ENCODE assay signal across 1 cellular context in the genomic region with DNA sequence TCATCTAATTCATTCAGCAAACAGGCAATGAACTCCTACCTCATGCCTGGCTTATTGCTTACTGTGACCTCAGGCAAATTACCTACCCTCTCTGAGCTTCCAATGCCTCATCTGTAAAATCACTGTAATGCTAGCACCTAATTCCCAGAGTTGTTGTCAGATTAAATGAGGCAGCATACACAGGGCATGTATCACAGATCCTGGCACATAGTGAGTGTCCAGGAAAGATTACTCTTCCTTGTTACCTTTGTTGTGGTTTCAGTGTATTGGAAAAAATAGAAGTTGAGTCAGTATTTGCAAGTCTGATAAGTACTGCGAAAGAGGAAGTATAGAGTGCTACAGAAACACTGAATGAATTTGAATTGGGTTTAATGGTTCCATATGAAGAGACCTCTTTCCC.
TF ChIP-seq lines count a peak whose summit lies in the region.

No MANE protein-coding gene starts in this region.

TF ChIP-seq in H1, 55 proteins besides CTCF, POLR2A, EP300 and RAD21:
- no peak for TF ChIP-seq CHD1 (IDR thresholded peaks at IDR 0.05; ENCODE audit: low read depth, low read length)
- no peak for TF ChIP-seq RBBP5 (IDR thresholded peaks at IDR 0.05; ENCODE audit: borderline replicate concordance, low read depth, low read length)
- no peak for TF ChIP-seq BCL11A (IDR thresholded peaks at IDR 0.05; ENCODE audit: low read depth in 2 of 2, low read length in 2 of 2)
- no peak for TF ChIP-seq TBP (IDR thresholded peaks at IDR 0.05; ENCODE audit: low read depth, low read length)
- TF ChIP-seq TAF7 (optimal IDR thresholded peaks at IDR 0.05; ENCODE audit: borderline replicate concordance, low read depth, low read length) = no peak
- no peak for TF ChIP-seq CBX8 (IDR thresholded peaks at IDR 0.05; ENCODE audit: borderline replicate concordance, low read depth, low read length)
- TF ChIP-seq SIX5 (IDR thresholded peaks at IDR 0.05; ENCODE audit: low read depth, low read length) = no peak
- TF ChIP-seq SRF (IDR thresholded peaks at IDR 0.05; ENCODE audit: low read depth, low read length) = no peak
- no peak for TF ChIP-seq NANOG (IDR thresholded peaks at IDR 0.05; ENCODE audit: insufficient read depth, low read depth, low read length, poor library complexity, severe bottlenecking)
- no peak for TF ChIP-seq NRF1 (IDR thresholded peaks at IDR 0.05; ENCODE audit: low read depth, low read length)
- no peak for TF ChIP-seq CTBP2 (IDR thresholded peaks at IDR 0.05; ENCODE audit: borderline replicate concordance, insufficient read depth, insufficient read length, low read length)
- no peak for TF ChIP-seq JUN (IDR thresholded peaks at IDR 0.05; ENCODE audit: low read depth, low read length)
- TF ChIP-seq SP1 (IDR thresholded peaks at IDR 0.05; ENCODE audit: low read depth, low read length) = no peak
- TF ChIP-seq CBX5 (IDR thresholded peaks at IDR 0.05; ENCODE audit: low read depth, low read length) = no peak
